ENCODE assay signal across 4 cellular contexts in genomic region chr9:121466142-121466541, GRCh38. TPM values are rescaled to one million over a fixed set of nuclear protein-coding genes. Genes with fewer than 3 reads are reported as not detected.
"Had no signal": no experiment of that assay in that cellular context is flagged by ENCODE, and none has a peak within 500 bp of the region (broad histone marks: within the 10 kb centered on the region; RNA-seq: fewer than 3 reads in every experiment).

No MANE protein-coding gene starts in this region.

- DNase-seq: GDM1, GF-D8 had no signal

- H3K4me3 ChIP-seq: GM12878 had no signal

- ATAC-seq: GM12878 had no signal

RNA-seq across cellular contexts. Expression of gene GGTA1, which starts 33.5 kb away (rescaled TPM):
- total RNA-seq: G401 had no signal
